ENCODE assay signal across 1 cellular context in the genomic region with DNA sequence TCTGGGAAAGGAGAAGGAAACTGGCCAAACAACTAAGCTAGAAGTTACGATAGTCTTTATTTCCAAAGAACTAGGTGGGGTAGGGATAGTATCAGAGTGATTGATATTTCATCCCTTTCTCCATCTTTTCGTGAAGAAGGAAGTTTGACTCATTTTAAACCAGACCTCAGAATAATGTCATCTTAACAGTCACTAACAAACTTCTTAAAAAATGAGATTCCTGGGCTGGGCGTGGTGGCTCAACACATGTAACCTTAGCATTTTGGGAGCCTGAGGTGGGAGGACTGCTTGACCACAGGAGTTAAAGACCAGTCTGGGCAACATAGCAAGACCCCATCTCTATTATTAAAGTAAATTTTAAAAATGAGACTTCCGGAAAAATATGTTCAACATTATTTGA.
TF ChIP-seq lines count a peak whose summit lies in the region.

No MANE protein-coding gene starts in this region.

TF ChIP-seq in SK-N-SH, 30 proteins besides CTCF, POLR2A, EP300 and RAD21 (continued from another document):
- TF ChIP-seq, protein P1, sequence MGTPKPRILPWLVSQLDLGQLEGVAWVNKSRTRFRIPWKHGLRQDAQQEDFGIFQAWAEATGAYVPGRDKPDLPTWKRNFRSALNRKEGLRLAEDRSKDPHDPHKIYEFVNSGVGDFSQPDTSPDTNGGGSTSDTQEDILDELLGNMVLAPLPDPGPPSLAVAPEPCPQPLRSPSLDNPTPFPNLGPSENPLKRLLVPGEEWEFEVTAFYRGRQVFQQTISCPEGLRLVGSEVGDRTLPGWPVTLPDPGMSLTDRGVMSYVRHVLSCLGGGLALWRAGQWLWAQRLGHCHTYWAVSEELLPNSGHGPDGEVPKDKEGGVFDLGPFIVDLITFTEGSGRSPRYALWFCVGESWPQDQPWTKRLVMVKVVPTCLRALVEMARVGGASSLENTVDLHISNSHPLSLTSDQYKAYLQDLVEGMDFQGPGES (IDR thresholded peaks at IDR 0.05; ENCODE audit: low read depth, low read length): no peak
- no peak for TF ChIP-seq POLR2AphosphoS5 (IDR thresholded peaks at IDR 0.05; ENCODE audit: low read depth, low read length)
